ENCODE assay signal across 20 cellular contexts in genomic region chr6:33868143-33868542, GRCh38.
DNase-seq lines count a peak whose midpoint lies in the region; ATAC-seq and TF ChIP-seq lines count a peak whose summit lies in the region.
"Had no signal": no experiment of that assay in that cellular context is flagged by ENCODE, and none has a peak within 500 bp of the region (broad histone marks: within the 10 kb centered on the region; RNA-seq: fewer than 3 reads in every experiment).

No MANE protein-coding gene starts in this region.

- H3K27me3 ChIP-seq in left lung, result no peaks in the 10 kb centered on the region
- H3K27me3 ChIP-seq: MG63 had no signal

- intact Hi-C loops in left ventricle myocardium superior (cut with micrococcal nuclease), result no loop called here
- intact Hi-C loops in Right ventricle myocardium superior (cut with DNase I), result no loop called here
- intact Hi-C loops in left lung (cut with DNase I), result no loop called here

- H3K36me3 Mint-ChIP-seq in activated naive CD8-positive, alpha-beta T cell treated with anti-CD3 and anti-CD28 coated beads for 36 hours, result peaks cover 2% of the 10 kb centered on the region
- H3K36me3 Mint-ChIP-seq: CD4-positive, alpha-beta memory T cell had no signal

- no peak overlapping the region for H3K4me3 Mint-ChIP-seq in activated naive CD8-positive, alpha-beta T cell treated with anti-CD3 and anti-CD28 coated beads for 36 hours
- H3K4me3 Mint-ChIP-seq: CD4-positive, alpha-beta memory T cell had no signal

- peaks cover 4% of the 10 kb centered on the region for H3K4me1 Mint-ChIP-seq in activated naive CD8-positive, alpha-beta T cell treated with anti-CD3 and anti-CD28 coated beads for 36 hours

- no peaks in the 10 kb centered on the region for H3K36me3 ChIP-seq in left lung
- H3K36me3 ChIP-seq: BLaER1 treated with 17β-estradiol and CSF1 and Interleukin-3, amounts not matched to agents 10 nM and 100 nM; MG63; SJSA1 had no signal

- no peaks in the 10 kb centered on the region for H3K4me1 ChIP-seq in left lung
- H3K4me1 ChIP-seq: A549, SJSA1 had no signal

- H3K27me3 Mint-ChIP-seq in activated naive CD8-positive, alpha-beta T cell treated with anti-CD3 and anti-CD28 coated beads for 36 hours, result no peaks in the 10 kb centered on the region

- DNase-seq in left ventricle myocardium superior, result peak; percentile 1
- DNase-seq in Right ventricle myocardium superior, result no peak
- peak; percentile 70 for DNase-seq in NCI-H2029 (lab: John Stamatoyannopoulos, UW)
- no peak for DNase-seq in left lung
- DNase-seq in NCI-H2227 treated with DMSO at 0.1 percent for 48 hours (lab: John Stamatoyannopoulos, UW), result no peak
- DNase-seq in activated naive CD8-positive, alpha-beta T cell treated with anti-CD3 and anti-CD28 coated beads for 36 hours, result no peak
- DNase-seq: AML-193; CD4-positive, alpha-beta memory T cell; COR-L47; DND-41; KG1; MG63; NCI-H446 treated with DMSO at 0.1 percent for 48 hours; PC-9; T-helper 2 cell had no signal

- H3K9me3 Mint-ChIP-seq in activated naive CD8-positive, alpha-beta T cell treated with anti-CD3 and anti-CD28 coated beads for 36 hours, result peaks cover 6% of the 10 kb centered on the region

- no peak for TF ChIP-seq CTCF in left lung (IDR thresholded peaks at IDR 0.05)

- H3K4me3 ChIP-seq in left lung, result no peak overlapping the region
- H3K4me3 ChIP-seq: A549; BLaER1 treated with 17β-estradiol and CSF1 and Interleukin-3, amounts not matched to agents 10 nM and 100 nM; MG63; PC-9; SJSA1 had no signal

- no peak overlapping the region for H3K27ac ChIP-seq in left lung
- H3K27ac ChIP-seq: A549; BLaER1 treated with 17β-estradiol and CSF1 and Interleukin-3, amounts not matched to agents 10 nM and 100 nM; PC-9; SJSA1 had no signal

- no peaks in the 10 kb centered on the region for H3K9me3 ChIP-seq in left lung
- H3K9me3 ChIP-seq: A549, MG63, SJSA1 had no signal

- no peak for ATAC-seq in left ventricle myocardium superior
- ATAC-seq in Right ventricle myocardium superior (ENCODE audit: poor library complexity), result no peak
- peak; percentile 50 for ATAC-seq in left lung
- no peak for ATAC-seq in HG02884 (IDR thresholded peaks at IDR 0.05; ENCODE audit: unreplicated experiment)
- ATAC-seq: A549, Right ventricle myocardium inferior had no signal

- H3K27ac Mint-ChIP-seq in activated naive CD8-positive, alpha-beta T cell treated with anti-CD3 and anti-CD28 coated beads for 36 hours, result no peak overlapping the region
- H3K27ac Mint-ChIP-seq: CD4-positive, alpha-beta memory T cell had no signal

Comparison
In these comparisons a context has a peak if more than half of its experiments do, and no peak if none do; other contexts are left out.
1. DNase-seq: peak in left ventricle myocardium superior (single experiment) and NCI-H2029 (single experiment); none in Right ventricle myocardium superior (single experiment), left lung (0 of 2), NCI-H2227 treated with DMSO at 0.1 percent for 48 hours (single experiment) and activated naive CD8-positive, alpha-beta T cell treated with anti-CD3 and anti-CD28 coated beads for 36 hours (single experiment).